In genomic region chrX:98956014-98956413, GRCh38 we compare ENCODE assay signal across 28 cellular contexts.
DNase-seq lines count a peak whose midpoint lies in the region; ATAC-seq and TF ChIP-seq lines count a peak whose summit lies in the region.
"Had no signal": no experiment of that assay in that cellular context is flagged by ENCODE, and none has a peak within 500 bp of the region (broad histone marks: within the 10 kb centered on the region; RNA-seq: fewer than 3 reads in every experiment).

No MANE protein-coding gene starts in this region.

- no peak overlapping the region for H3K27ac Mint-ChIP-seq in endodermal cell
- no peak overlapping the region for H3K27ac Mint-ChIP-seq in type B pancreatic cell
- no peak overlapping the region for H3K27ac Mint-ChIP-seq in activated CD4-positive, alpha-beta memory T cell treated with anti-CD3 and anti-CD28 coated beads for 36 hours
- H3K27ac Mint-ChIP-seq: activated B cell treated with CpG ODN at 0.5 μM for 24 hours; activated naive CD8-positive, alpha-beta T cell treated with anti-CD3 and anti-CD28 coated beads for 36 hours; activated T-cell treated with anti-CD3 and anti-CD28 coated beads, Interleukin-2, amount 50 U/mL, for 24 hours; CD4-positive, CD25-positive, alpha-beta regulatory T cell; memory B cell had no signal

- H3K27me3 ChIP-seq in endodermal cell (ENCODE audit: control insufficient read depth, insufficient read depth, low read length, poor library complexity, severe bottlenecking) (no peaks in the 10 kb centered on the region), MG63 (no peaks in the 10 kb centered on the region)
- H3K27me3 ChIP-seq: hepatocyte, left lung, Peyer's patch, upper lobe of left lung had no signal

- H3K4me1 ChIP-seq in endodermal cell (ENCODE audit: control insufficient read depth, insufficient read depth, low read length): no peaks in the 10 kb centered on the region
- H3K4me1 ChIP-seq: left lung, parathyroid adenoma, Peyer's patch, upper lobe of left lung had no signal

- no peak overlapping the region for H3K4me3 Mint-ChIP-seq in endodermal cell
- no peak overlapping the region for H3K4me3 Mint-ChIP-seq in type B pancreatic cell
- H3K4me3 Mint-ChIP-seq in activated CD4-positive, alpha-beta memory T cell treated with anti-CD3 and anti-CD28 coated beads for 36 hours: no peak overlapping the region
- H3K4me3 Mint-ChIP-seq: activated B cell treated with CpG ODN at 0.5 μM for 24 hours; activated naive CD8-positive, alpha-beta T cell treated with anti-CD3 and anti-CD28 coated beads for 36 hours; activated T-cell treated with anti-CD3 and anti-CD28 coated beads, Interleukin-2, amount 50 U/mL, for 24 hours; CD4-positive, CD25-positive, alpha-beta regulatory T cell; memory B cell had no signal

- POLR2A ChIA-PET in activated CD4-positive, alpha-beta memory T cell treated with anti-CD3 and anti-CD28 coated beads for 36 hours (lab: Charles Lee): no interaction called here

- H3K27ac ChIP-seq in endodermal cell (ENCODE audit: low read depth, low read length): no peak overlapping the region
- H3K27ac ChIP-seq: hepatocyte, left lung, parathyroid adenoma, Peyer's patch, upper lobe of left lung had no signal

- ATAC-seq in HG02885 (IDR thresholded peaks at IDR 0.05; ENCODE audit: poor library complexity, unreplicated experiment): no peak
- ATAC-seq: GM12878, left lung had no signal

- TF ChIP-seq CTCF in endodermal cell (conservative IDR thresholded peaks at IDR 0.05) (peak; percentile 69), type B pancreatic cell (conservative IDR thresholded peaks at IDR 0.05) (peak; percentile 35)

- peaks cover 2% of the 10 kb centered on the region for H3K36me3 Mint-ChIP-seq in endodermal cell (ENCODE audit: low read depth)
- no peaks in the 10 kb centered on the region for H3K36me3 Mint-ChIP-seq in type B pancreatic cell
- no peaks in the 10 kb centered on the region for H3K36me3 Mint-ChIP-seq in activated CD4-positive, alpha-beta memory T cell treated with anti-CD3 and anti-CD28 coated beads for 36 hours
- H3K36me3 Mint-ChIP-seq: activated naive CD8-positive, alpha-beta T cell treated with anti-CD3 and anti-CD28 coated beads for 36 hours; CD4-positive, CD25-positive, alpha-beta regulatory T cell; memory B cell had no signal

- DNase-seq in DMS53 (lab: John Stamatoyannopoulos, UW) (peak; percentile 22), DMS53 treated with DMSO at 0.1 percent for 48 hours (lab: John Stamatoyannopoulos, UW; ENCODE audit: unreplicated experiment) (no peak), RKO (ENCODE audit: low spot score) (peak; percentile 3), endodermal cell (peak; percentile 86), type B pancreatic cell (ENCODE audit: extremely low spot score, unreplicated experiment) (no peak), MG63 (no peak)
- no peak for DNase-seq in activated CD4-positive, alpha-beta memory T cell treated with anti-CD3 and anti-CD28 coated beads for 36 hours
- DNase-seq: activated B cell treated with CpG ODN at 0.5 μM for 24 hours; activated CD4-positive, alpha-beta T cell treated with anti-CD3 and anti-CD28 coated beads, Interleukin-2, amount 50 U/mL, for 1 hour; activated effector memory CD4-positive, alpha-beta T cell treated with anti-CD3 and anti-CD28 coated beads, Interleukin-2, amount 50 U/mL, for 16 hours; activated naive CD8-positive, alpha-beta T cell treated with anti-CD3 and anti-CD28 coated beads for 36 hours; activated T-cell treated with anti-CD3 and anti-CD28 coated beads, Interleukin-2, amount 50 U/mL, for 24 hours; anterior cingulate cortex; CD4-positive, CD25-positive, alpha-beta regulatory T cell; left lung; NCI-H1105; NCI-H1930; Peyer's patch; SHP77 treated with DMSO at 0.1 percent for 48 hours; stimulated activated naive CD4-positive, alpha-beta T cell; T-helper 9 cell; upper lobe of left lung had no signal

- H3K9me3 Mint-ChIP-seq in endodermal cell: peaks cover 22% of the 10 kb centered on the region
- peaks cover 11% of the 10 kb centered on the region for H3K9me3 Mint-ChIP-seq in type B pancreatic cell
- peaks cover 3% of the 10 kb centered on the region for H3K9me3 Mint-ChIP-seq in activated CD4-positive, alpha-beta memory T cell treated with anti-CD3 and anti-CD28 coated beads for 36 hours

- H3K4me1 Mint-ChIP-seq in endodermal cell (no peaks in the 10 kb centered on the region), type B pancreatic cell (ENCODE audit: unreplicated experiment) (no peaks in the 10 kb centered on the region)
- no peaks in the 10 kb centered on the region for H3K4me1 Mint-ChIP-seq in activated CD4-positive, alpha-beta memory T cell treated with anti-CD3 and anti-CD28 coated beads for 36 hours (ENCODE audit: low read depth)
- H3K4me1 Mint-ChIP-seq: activated B cell treated with CpG ODN at 0.5 μM for 24 hours; activated naive CD8-positive, alpha-beta T cell treated with anti-CD3 and anti-CD28 coated beads for 36 hours; CD4-positive, CD25-positive, alpha-beta regulatory T cell; memory B cell had no signal

- H3K4me3 ChIP-seq in endodermal cell (ENCODE audit: low read length): no peak overlapping the region
- H3K4me3 ChIP-seq in MG63: no peak overlapping the region
- H3K4me3 ChIP-seq: GM12878, hepatocyte, left lung, Peyer's patch, smooth muscle cell, upper lobe of left lung had no signal

- CTCF ChIA-PET in activated CD4-positive, alpha-beta memory T cell treated with anti-CD3 and anti-CD28 coated beads for 36 hours (lab: Charles Lee): no interaction called here

- H3K27me3 Mint-ChIP-seq in endodermal cell (ENCODE audit: insufficient read depth): no peaks in the 10 kb centered on the region
- H3K27me3 Mint-ChIP-seq in type B pancreatic cell: no peaks in the 10 kb centered on the region
- H3K27me3 Mint-ChIP-seq in activated CD4-positive, alpha-beta memory T cell treated with anti-CD3 and anti-CD28 coated beads for 36 hours: no peaks in the 10 kb centered on the region
- H3K27me3 Mint-ChIP-seq: activated B cell treated with CpG ODN at 0.5 μM for 24 hours; activated naive CD8-positive, alpha-beta T cell treated with anti-CD3 and anti-CD28 coated beads for 36 hours; CD4-positive, CD25-positive, alpha-beta regulatory T cell; memory B cell had no signal

- no peak overlapping the region for H3K9ac ChIP-seq in endodermal cell (ENCODE audit: extremely low read depth, low read length, poor library complexity, severe bottlenecking)
- H3K9ac ChIP-seq: parathyroid adenoma had no signal

- H3K9me3 ChIP-seq in endodermal cell (ENCODE audit: control insufficient read depth, low read length) (peaks cover 8% of the 10 kb centered on the region), MG63 (no peaks in the 10 kb centered on the region)
- H3K9me3 ChIP-seq: Peyer's patch, upper lobe of left lung had no signal

- H3K36me3 ChIP-seq in endodermal cell (ENCODE audit: control insufficient read depth, insufficient read depth, low read length) (no peaks in the 10 kb centered on the region), MG63 (no peaks in the 10 kb centered on the region)
- H3K36me3 ChIP-seq: left lung, Peyer's patch, upper lobe of left lung had no signal

- WGBS in endodermal cell (ENCODE audit: insufficient coverage in 1 of 2, insufficient read length in 1 of 2), 2 experiments: 90 to 100% methylated on average over 1 of the region's 2 CpGs

- intact Hi-C loops in activated CD4-positive, alpha-beta memory T cell treated with anti-CD3 and anti-CD28 coated beads for 36 hours (cut with micrococcal nuclease): no loop called here

Comparison
In these comparisons a context has a peak if more than half of its experiments do, and no peak if none do; other contexts are left out.
1. DNase-seq: peak in DMS53 (single experiment), RKO (single experiment) and endodermal cell (single experiment); none in DMS53 treated with DMSO at 0.1 percent for 48 hours (single experiment), type B pancreatic cell (single experiment), activated CD4-positive, alpha-beta memory T cell treated with anti-CD3 and anti-CD28 coated beads for 36 hours (single experiment) and MG63 (single experiment).